In genomic region chr14:104297721-104298401, GRCh38 we compare ENCODE assay signal across 21 cellular contexts.
A peak's percentile ranks its signal among the peaks of the same experiment; 100 is the strongest.
DNase-seq lines count a peak whose midpoint lies in the region; ATAC-seq, FAIRE-seq and TF ChIP-seq lines count a peak whose summit lies in the region.
"Had no signal": no experiment of that assay in that cellular context is flagged by ENCODE, and none has a peak within 500 bp of the region (broad histone marks: within the 10 kb centered on the region; RNA-seq: fewer than 3 reads in every experiment).

No MANE protein-coding gene starts in this region.

- no peak overlapping the region for H3K27ac Mint-ChIP-seq in endodermal cell

- DNase-seq in RWPE2 (ENCODE audit: low spot score), result peak; percentile 60
- peak; percentile 26 for DNase-seq in endodermal cell
- DNase-seq in kidney, result peak; percentile 44
- peak; percentile 71 for DNase-seq in spleen
- DNase-seq in activated T-cell treated with anti-CD3 and anti-CD28 coated beads for 4 hours, result no peak
- DNase-seq: C1 segment of cervical spinal cord, GOT3, IMR-90, NCI-H1417 treated with DMSO at 0.1 percent for 48 hours, NCI-H187 treated with DMSO at 0.1 percent for 48 hours, NCI-H345, NCI-H524 treated with DMSO at 0.1 percent for 48 hours, PC-3, RPMI8226 had no signal

- H3K4me1 ChIP-seq in RWPE2 (ENCODE audit: insufficient read depth, poor library complexity, severe bottlenecking) (no peaks in the 10 kb centered on the region), endodermal cell (ENCODE audit: control insufficient read depth, insufficient read depth, low read length) (no peaks in the 10 kb centered on the region), kidney (ENCODE audit: control insufficient read depth in 1 of 2, insufficient read depth in 1 of 2, low read depth in 1 of 2, low read length in 2 of 2) (no peaks in the 10 kb centered on the region), spleen (peaks cover 0 to 46% (median 12%) of the 10 kb centered on the region in 6 donors)

- H3K9me3 Mint-ChIP-seq in endodermal cell, result peaks cover 2% of the 10 kb centered on the region

- H3K36me3 ChIP-seq in RWPE2 (ENCODE audit: low read depth) (no peaks in the 10 kb centered on the region), endodermal cell (ENCODE audit: control insufficient read depth, insufficient read depth, low read length) (no peaks in the 10 kb centered on the region), kidney (ENCODE audit: control insufficient read depth in 1 of 2, insufficient read depth in 2 of 2, low read length in 2 of 2) (no peaks in the 10 kb centered on the region), spleen (no peaks in the 10 kb centered on the region)
- H3K36me3 ChIP-seq: SJCRH30 had no signal

- H3K36me3 Mint-ChIP-seq in endodermal cell (ENCODE audit: low read depth), result no peaks in the 10 kb centered on the region

- H3K27me3 Mint-ChIP-seq in endodermal cell (ENCODE audit: insufficient read depth), result no peaks in the 10 kb centered on the region

- H3K4me3 ChIP-seq in RWPE2 (ENCODE audit: severe bottlenecking), result no peak overlapping the region
- H3K4me3 ChIP-seq in endodermal cell (ENCODE audit: low read length), result no peak overlapping the region
- no peak overlapping the region for H3K4me3 ChIP-seq in kidney (ENCODE audit: low read length in 2 of 2)
- H3K4me3 ChIP-seq in spleen, result no peak overlapping the region
- H3K4me3 ChIP-seq: SJCRH30 had no signal

- WGBS in endodermal cell (ENCODE audit: insufficient coverage in 1 of 2, insufficient read length in 1 of 2), 2 experiments, result 90 to 92% methylated on average over 8 to 11 of the region's 11 CpGs
- WGBS in spleen, 5 donors, result 72 to 93% (median 91%) methylated on average over 6 to 11 of the region's 11 CpGs

- H3K9ac ChIP-seq in endodermal cell (ENCODE audit: extremely low read depth, low read length, poor library complexity, severe bottlenecking) (no peak overlapping the region), kidney (ENCODE audit: low read length in 2 of 2) (no peak overlapping the region)

- no peak overlapping the region for H3K4me3 Mint-ChIP-seq in endodermal cell

- H3K27me3 ChIP-seq in RWPE2 (ENCODE audit: insufficient read depth, poor library complexity, severe bottlenecking) (peaks cover 10% of the 10 kb centered on the region), endodermal cell (ENCODE audit: control insufficient read depth, insufficient read depth, low read length, poor library complexity, severe bottlenecking) (no peaks in the 10 kb centered on the region), spleen (replicated peaks in 1 of 7) (peaks cover 0 to 34% (median 4%) of the 10 kb centered on the region in 7 donors)
- H3K27me3 ChIP-seq: SJCRH30 had no signal

- FAIRE-seq in kidney (lab: Jason Lieb, UNC), result no peak
- FAIRE-seq: D721Med, GM12892, GM18507 had no signal

- ATAC-seq in RWPE2 (ENCODE audit: low read depth) (no peak), HG03469 (IDR thresholded peaks at IDR 0.05; ENCODE audit: unreplicated experiment) (no peak), HG03571 (IDR thresholded peaks at IDR 0.05; ENCODE audit: unreplicated experiment) (no peak)
- ATAC-seq: PC-3 had no signal

- TF ChIP-seq POLR2A in spleen (IDR thresholded peaks at IDR 0.05), result no peak

- H3K27ac ChIP-seq in RWPE2 (ENCODE audit: poor library complexity, severe bottlenecking), result no peak overlapping the region
- H3K27ac ChIP-seq in endodermal cell (ENCODE audit: low read depth, low read length), result no peak overlapping the region
- no peak overlapping the region for H3K27ac ChIP-seq in kidney (ENCODE audit: low read depth in 2 of 2, low read length in 2 of 2)
- no peak overlapping the region for H3K27ac ChIP-seq in spleen
- H3K27ac ChIP-seq: HL-60, SJCRH30 had no signal

- H3K4me1 Mint-ChIP-seq in endodermal cell, result peaks cover 13% of the 10 kb centered on the region

- TF ChIP-seq CTCF in RWPE2 (IDR thresholded peaks at IDR 0.05; ENCODE audit: poor library complexity, severe bottlenecking) (no peak), endodermal cell (conservative IDR thresholded peaks at IDR 0.05) (no peak), kidney (IDR thresholded peaks at IDR 0.05; ENCODE audit: borderline replicate concordance, extremely low read depth, insufficient read depth) (no peak), spleen (IDR thresholded peaks at IDR 0.05 in 8 of 11, conservative IDR thresholded peaks at IDR 0.05 in 3 of 11) (no peak)

- H3K9me3 ChIP-seq in RWPE2 (ENCODE audit: severe bottlenecking) (peaks cover 1% of the 10 kb centered on the region), endodermal cell (ENCODE audit: control insufficient read depth, low read length) (no peaks in the 10 kb centered on the region), kidney (ENCODE audit: control insufficient read depth in 1 of 2, low read length in 2 of 2) (no peaks in the 10 kb centered on the region), spleen (no peaks in the 10 kb centered on the region)
- H3K9me3 ChIP-seq: SJCRH30 had no signal

- intact Hi-C loops in kidney (cut with DNase I) (no loop called here), spleen (cut with DNase I; ENCODE audit: low total_unique reads) (no loop called here)
